17 cellular contexts compared by ENCODE assay signal in the genomic region with DNA sequence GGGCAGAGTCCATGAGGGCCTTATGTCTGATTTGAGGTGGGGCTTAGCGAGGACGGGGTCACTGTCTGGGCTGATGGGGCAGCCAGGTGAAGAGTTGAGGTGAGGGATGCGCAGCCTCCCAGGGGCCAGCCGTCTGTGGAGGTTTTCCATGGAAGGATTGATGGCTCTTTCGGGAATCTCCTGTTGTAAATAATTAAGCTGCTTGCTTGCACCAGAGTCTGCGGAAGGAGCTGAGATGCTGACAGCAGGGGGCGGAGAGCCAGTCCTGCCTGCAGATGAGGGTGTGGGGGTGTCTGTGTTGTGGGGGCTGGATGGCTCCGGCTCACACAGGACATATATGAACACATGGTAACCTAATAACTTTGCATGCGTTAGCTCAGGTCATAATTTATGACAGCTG. TPM values are rescaled to one million over a fixed set of nuclear protein-coding genes. Genes with fewer than 3 reads are reported as not detected.
DNase-seq lines count a peak whose midpoint lies in the region; ATAC-seq, FAIRE-seq and TF ChIP-seq lines count a peak whose summit lies in the region.
"Had no signal": no experiment of that assay in that cellular context is flagged by ENCODE, and none has a peak within 500 bp of the region (broad histone marks: within the 10 kb centered on the region; RNA-seq: fewer than 3 reads in every experiment).

No MANE protein-coding gene starts in this region.

- no peak overlapping the region for H3K18ac ChIP-seq in trophoblast cell (ENCODE audit: low read length)

- peaks cover 95% of the 10 kb centered on the region for H3K4me1 Mint-ChIP-seq in activated CD4-positive, alpha-beta memory T cell treated with anti-CD3 and anti-CD28 coated beads, Interleukin-2, amount 10 ng/mL, durations not matched to agents 7 days and 5 days
- H3K4me1 Mint-ChIP-seq in stimulated activated naive B cell treated with anti-CD40 and anti-IgM and Interleukin-4, amounts not matched to agents 10 μg/mL and 1 μg/mL and 100 μg/mL, for 72 hours, result peaks cover 23 to 26% of the 10 kb centered on the region in 2 donors

- CTCF ChIA-PET in activated CD4-positive, alpha-beta memory T cell treated with anti-CD3 and anti-CD28 coated beads, Interleukin-2, amount 10 ng/mL, durations not matched to agents 7 days and 5 days (lab: Charles Lee), result interaction anchor here (0.8 to 1.7 kb wide), 3 partner anchors 9 to 59 kb away, joined by 3 to 8 read pairs (median 3); no protein-coding TSS in a partner anchor

- no peak overlapping the region for H2BK5ac ChIP-seq in trophoblast cell (ENCODE audit: low read depth, low read length, poor library complexity)

- no peak for ATAC-seq in stimulated activated naive B cell treated with anti-CD40 and anti-IgM and Interleukin-4, amounts not matched to agents 10 μg/mL and 1 μg/mL and 100 μg/mL, for 72 hours (replicated peaks)
- ATAC-seq: PC-3 had no signal

- H4K12ac ChIP-seq in trophoblast cell (ENCODE audit: low read depth, low read length), result no peak overlapping the region

- H3K4me1 ChIP-seq in trophoblast cell (ENCODE audit: control insufficient read depth in 1 of 2, insufficient read depth in 2 of 2, low read length in 2 of 2), result no peaks in the 10 kb centered on the region

- H3K23ac ChIP-seq in trophoblast cell (ENCODE audit: low read length), result no peak overlapping the region

- H3K4me3 Mint-ChIP-seq in activated CD4-positive, alpha-beta memory T cell treated with anti-CD3 and anti-CD28 coated beads, Interleukin-2, amount 10 ng/mL, durations not matched to agents 7 days and 5 days, result no peak overlapping the region
- no peak overlapping the region for H3K4me3 Mint-ChIP-seq in stimulated activated naive B cell treated with anti-CD40 and anti-IgM and Interleukin-4, amounts not matched to agents 10 μg/mL and 1 μg/mL and 100 μg/mL, for 72 hours
- H3K4me3 Mint-ChIP-seq: endodermal cell had no signal

- H3K36me3 Mint-ChIP-seq in activated CD4-positive, alpha-beta memory T cell treated with anti-CD3 and anti-CD28 coated beads, Interleukin-2, amount 10 ng/mL, durations not matched to agents 7 days and 5 days (ENCODE audit: low read depth), result no peaks in the 10 kb centered on the region
- H3K36me3 Mint-ChIP-seq in stimulated activated naive B cell treated with anti-CD40 and anti-IgM and Interleukin-4, amounts not matched to agents 10 μg/mL and 1 μg/mL and 100 μg/mL, for 72 hours, result no peaks in the 10 kb centered on the region

- no peaks in the 10 kb centered on the region for H3K79me1 ChIP-seq in trophoblast cell (ENCODE audit: low read length)

- H3K9ac ChIP-seq in trophoblast cell (ENCODE audit: low read length), result no peak overlapping the region

- H3K27me3 ChIP-seq in kidney epithelial cell (ENCODE audit: control insufficient read depth, insufficient read depth, low read length) (no peaks in the 10 kb centered on the region), trophoblast cell (ENCODE audit: insufficient read depth, low read length) (no peaks in the 10 kb centered on the region)

- H3K4me2 ChIP-seq in trophoblast cell (ENCODE audit: low read length), result no peak overlapping the region

- H4K91ac ChIP-seq in trophoblast cell (ENCODE audit: low read depth, low read length), result no peak overlapping the region

- TF ChIP-seq CTCF in kidney epithelial cell (IDR thresholded peaks at IDR 0.05; ENCODE audit: insufficient read depth, low read length, poor library complexity, severe bottlenecking), result peak; percentile 51

- H2BK12ac ChIP-seq in trophoblast cell (ENCODE audit: low read length), result no peak overlapping the region

- no peak for FAIRE-seq in frontal cortex (lab: Jason Lieb, UNC)

- H3K9me3 ChIP-seq in trophoblast cell (ENCODE audit: insufficient read depth, low read depth, low read length), result peaks cover 18% of the 10 kb centered on the region

- H3K4me3 ChIP-seq in kidney epithelial cell (ENCODE audit: low read depth, low read length) (no peak overlapping the region), trophoblast cell (ENCODE audit: low read depth, low read length) (no peak overlapping the region)

- H4K8ac ChIP-seq in trophoblast cell (ENCODE audit: low read depth, low read length), result no peak overlapping the region

- no peak overlapping the region for H3K27ac ChIP-seq in trophoblast cell (ENCODE audit: low read depth, low read length)

- no peaks in the 10 kb centered on the region for H3K79me2 ChIP-seq in trophoblast cell (ENCODE audit: control insufficient read depth, insufficient read depth, low read length, poor library complexity)

- no peak overlapping the region for H3K14ac ChIP-seq in trophoblast cell (ENCODE audit: low read length)

- WGBS in trophoblast cell (ENCODE audit: extremely low coverage, insufficient coverage, insufficient read length), result no CpG with 5 or more reads among the region's 9 CpGs

- no peak overlapping the region for H2AFZ ChIP-seq in trophoblast cell (ENCODE audit: insufficient read depth, low read length, poor library complexity)

- POLR2A ChIA-PET in activated CD4-positive, alpha-beta memory T cell treated with anti-CD3 and anti-CD28 coated beads, Interleukin-2, amount 10 ng/mL, durations not matched to agents 7 days and 5 days (lab: Charles Lee), result interaction anchor here (0.8 to 11.6 kb wide), 7 partner anchors 7 to 216 kb away, joined by 3 to 124 read pairs (median 9); no protein-coding TSS in a partner anchor

- DNase-seq in activated effector memory CD4-positive, alpha-beta T cell treated with anti-CD3 and anti-CD28 coated beads, Interleukin-2, amount 50 U/mL, for 16 hours, result peak; percentile 50
- DNase-seq in activated effector memory CD4-positive, alpha-beta T cell treated with Interleukin-2 at 50 U/mL for 16 hours, result no peak
- no peak for DNase-seq in activated CD4-positive, alpha-beta memory T cell treated with anti-CD3 and anti-CD28 coated beads, Interleukin-2, amount 10 ng/mL, durations not matched to agents 7 days and 5 days
- DNase-seq in kidney epithelial cell (ENCODE audit: low read depth) (no peak), frontal cortex (ENCODE audit: low spot score in 2 of 2) (no peak), mucosa of gallbladder (ENCODE audit: low spot score) (no peak), trophoblast cell (no peak)
- DNase-seq in stimulated activated naive B cell treated with anti-CD40 and anti-IgM and Interleukin-4, amounts not matched to agents 10 μg/mL and 1 μg/mL and 100 μg/mL, for 72 hours, result no peak
- DNase-seq: cerebellar nuclear complex; endodermal cell; foreskin fibroblast; IMR-90; MV-4-11; NCI-H2081 treated with DMSO at 0.1 percent for 48 hours; NCI-H524 treated with DMSO at 0.1 percent for 48 hours; PC-3; stimulated activated CD4-positive, alpha-beta T cell treated with anti-CD3 and anti-CD28 coated beads, Interleukin-4, amount 100 ng/mL, for 1 hour had no signal

- H2AK5ac ChIP-seq in trophoblast cell (ENCODE audit: low read length), result no peak overlapping the region

- no peaks in the 10 kb centered on the region for H3K27me3 Mint-ChIP-seq in activated CD4-positive, alpha-beta memory T cell treated with anti-CD3 and anti-CD28 coated beads, Interleukin-2, amount 10 ng/mL, durations not matched to agents 7 days and 5 days
- H3K27me3 Mint-ChIP-seq in stimulated activated naive B cell treated with anti-CD40 and anti-IgM and Interleukin-4, amounts not matched to agents 10 μg/mL and 1 μg/mL and 100 μg/mL, for 72 hours, result no peaks in the 10 kb centered on the region

- H2BK120ac ChIP-seq in trophoblast cell (ENCODE audit: insufficient read depth, low read length, poor library complexity), result no peak overlapping the region

- H3K27ac Mint-ChIP-seq in activated CD4-positive, alpha-beta memory T cell treated with anti-CD3 and anti-CD28 coated beads, Interleukin-2, amount 10 ng/mL, durations not matched to agents 7 days and 5 days, result peak overlapping the region; percentile 90
- H3K27ac Mint-ChIP-seq in stimulated activated naive B cell treated with anti-CD40 and anti-IgM and Interleukin-4, amounts not matched to agents 10 μg/mL and 1 μg/mL and 100 μg/mL, for 72 hours, result peak overlapping the region; percentile 21
- H3K27ac Mint-ChIP-seq: endodermal cell had no signal

- no peak overlapping the region for H3K4ac ChIP-seq in trophoblast cell (ENCODE audit: low read depth, low read length)

- H3K36me3 ChIP-seq in kidney epithelial cell (ENCODE audit: control insufficient read depth, insufficient read depth, low read length), result no peaks in the 10 kb centered on the region
- H3K36me3 ChIP-seq in trophoblast cell (ENCODE audit: control insufficient read depth in 1 of 2, insufficient read depth in 2 of 2, low read length in 2 of 2), result no peaks in the 10 kb centered on the region

- H3K9me3 Mint-ChIP-seq in activated CD4-positive, alpha-beta memory T cell treated with anti-CD3 and anti-CD28 coated beads, Interleukin-2, amount 10 ng/mL, durations not matched to agents 7 days and 5 days, result no peaks in the 10 kb centered on the region
- no peaks in the 10 kb centered on the region for H3K9me3 Mint-ChIP-seq in stimulated activated naive B cell treated with anti-CD40 and anti-IgM and Interleukin-4, amounts not matched to agents 10 μg/mL and 1 μg/mL and 100 μg/mL, for 72 hours

RNA-seq across cellular contexts. Expression of a gene that starts 36.6 kb away (rescaled TPM):
- total RNA-seq in activated CD4-positive, alpha-beta memory T cell treated with anti-CD3 and anti-CD28 coated beads, Interleukin-2, amount 10 ng/mL, durations not matched to agents 7 days and 5 days, result 100 to 1,000 TPM; 339 to 350 TPM
- 27.8 and 30.7 TPM in 2 replicates for total RNA-seq in kidney epithelial cell
- 7.7 TPM for total RNA-seq in frontal cortex
- total RNA-seq in mucosa of gallbladder, result 66.2 TPM
- polyA plus RNA-seq in trophoblast cell (2013), result 6.3 and 6.5 TPM in 2 replicates
